8 cellular contexts compared by ENCODE assay signal in the genomic region with DNA sequence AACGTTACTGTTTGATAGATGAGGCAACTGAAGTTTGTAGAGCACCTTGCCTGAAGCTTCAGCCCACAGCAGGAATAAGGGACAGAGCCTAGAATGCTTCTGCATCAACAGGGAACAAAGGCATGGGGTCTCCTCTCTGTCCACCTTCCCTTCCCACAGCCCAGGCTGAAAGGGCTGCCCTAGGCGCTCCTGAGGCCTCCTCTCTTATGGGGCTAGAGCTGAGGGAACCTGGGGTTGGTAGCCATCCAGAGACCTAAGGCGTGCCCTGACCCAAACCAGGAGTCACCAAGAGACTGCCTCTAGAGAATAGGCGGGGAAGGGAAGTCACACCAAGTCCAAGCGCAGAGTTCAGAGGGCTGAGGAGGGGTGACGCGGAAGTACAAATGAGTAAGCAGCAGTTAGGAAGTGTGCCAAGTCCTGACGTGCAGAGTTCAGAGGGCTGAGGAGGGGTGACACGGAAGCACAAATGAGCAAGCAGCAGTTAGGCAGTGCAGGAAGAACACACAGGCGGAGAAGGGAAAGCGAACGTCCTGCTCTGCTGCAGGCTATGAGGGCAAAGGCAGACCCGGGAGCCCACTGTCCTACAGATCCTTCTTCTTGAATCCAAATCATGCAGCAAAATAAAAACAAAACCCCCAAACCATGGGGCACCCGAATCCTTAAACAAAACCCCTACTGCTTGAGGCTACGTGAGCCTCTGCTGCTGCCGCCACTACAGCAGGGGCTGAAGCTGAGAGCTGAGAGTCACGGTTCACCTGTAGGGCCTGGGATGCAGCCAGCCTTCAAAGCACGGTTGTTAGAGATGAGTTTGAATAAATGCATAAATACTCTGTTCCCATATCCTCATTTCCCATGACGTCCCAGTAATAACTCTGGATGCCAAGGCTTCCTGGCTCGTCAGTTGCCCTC. TPM values are rescaled to one million over a fixed set of nuclear protein-coding genes. Genes with fewer than 3 reads are reported as not detected.
DNase-seq lines count a peak whose midpoint lies in the region; ATAC-seq lines count a peak whose summit lies in the region.

No MANE protein-coding gene starts in this region.

- H3K36me3 Mint-ChIP-seq in CD8-positive, alpha-beta memory T cell = peaks cover 0 to 4% (median 0%) of the 10 kb centered on the region in 3 donors

- no peaks in the 10 kb centered on the region for H3K27me3 ChIP-seq in CD8-positive, alpha-beta memory T cell (ENCODE audit: insufficient read depth, low read length, poor library complexity, severe bottlenecking)
- no peaks in the 10 kb centered on the region for H3K27me3 ChIP-seq in duodenal mucosa (ENCODE audit: control insufficient read depth in 1 of 2, insufficient read depth in 2 of 2, low read length in 2 of 2)

- H3K27ac Mint-ChIP-seq in CD8-positive, alpha-beta memory T cell = peak overlapping the region; percentile 86 to 99 (median 92)

- peak; percentile 48 for ATAC-seq in GM21576 (IDR thresholded peaks at IDR 0.05; ENCODE audit: unreplicated experiment)
- no peak for ATAC-seq in HG02981 (IDR thresholded peaks at IDR 0.05; ENCODE audit: unreplicated experiment)

- peaks cover 38% of the 10 kb centered on the region for H3K4me1 ChIP-seq in CD8-positive, alpha-beta memory T cell (ENCODE audit: insufficient read depth, low read length)
- H3K4me1 ChIP-seq in duodenal mucosa (ENCODE audit: control insufficient read depth in 1 of 2, insufficient read depth in 2 of 2, low read length in 2 of 2) = peaks cover 27 to 38% of the 10 kb centered on the region in 2 donors

- peak; percentile 75 to 96 (median 86) for DNase-seq in CD8-positive, alpha-beta memory T cell
- peak; percentile 98 for DNase-seq in MV-4-11 (lab: John Stamatoyannopoulos, UW)
- DNase-seq in activated CD4-positive, alpha-beta T cell treated with anti-CD3 and anti-CD28 coated beads, Interleukin-2, amount 50 U/mL, for 24 hours (ENCODE audit: low read depth in 1 of 2, low spot score in 1 of 2) = peak; percentile 68 to 93
- DNase-seq in midbrain (lab: John Stamatoyannopoulos, UW) = peak; percentile 49
- peak; percentile 66 to 84 for DNase-seq in stimulated activated CD8-positive, alpha-beta memory T cell treated with anti-CD3 and anti-CD28 coated beads, Interleukin-15, amount 100 ng/mL, for 4 hours (ENCODE audit: low read depth in 2 of 2)

- H3K4me3 ChIP-seq in CD8-positive, alpha-beta memory T cell (ENCODE audit: low read length) = peak overlapping the region; percentile 50
- peak overlapping the region; percentile 36 to 46 for H3K4me3 ChIP-seq in duodenal mucosa (ENCODE audit: low read depth in 1 of 2, low read length in 2 of 2)

- CTCF ChIA-PET in CD8-positive, alpha-beta memory T cell (lab: Charles Lee) = no interaction called here

- H3K27ac ChIP-seq in CD8-positive, alpha-beta memory T cell (ENCODE audit: low read depth, low read length) = peak overlapping the region; percentile 89
- H3K27ac ChIP-seq in duodenal mucosa (ENCODE audit: low read depth, low read length) = peak overlapping the region; percentile 92

- H3K9ac ChIP-seq in duodenal mucosa (ENCODE audit: low read depth in 1 of 2, low read length in 2 of 2) = peak overlapping the region; percentile 71 to 78

- POLR2A ChIA-PET in CD8-positive, alpha-beta memory T cell (lab: Charles Lee) = interaction anchor here (0.6 to 1.0 kb wide), 3 partner anchors 17 to 118 kb away, joined by 3 to 5 read pairs (median 5); no protein-coding TSS in a partner anchor

- H3K27me3 Mint-ChIP-seq in CD8-positive, alpha-beta memory T cell = no peaks in the 10 kb centered on the region

- peaks cover 27 to 44% (median 33%) of the 10 kb centered on the region in 3 donors for H3K4me1 Mint-ChIP-seq in CD8-positive, alpha-beta memory T cell

- H3K36me3 ChIP-seq in CD8-positive, alpha-beta memory T cell (ENCODE audit: insufficient read depth, low read length) = peaks cover 2% of the 10 kb centered on the region
- peaks cover 0 to 1% of the 10 kb centered on the region in 2 donors for H3K36me3 ChIP-seq in duodenal mucosa (ENCODE audit: control insufficient read depth in 1 of 2, insufficient read depth in 2 of 2, low read length in 2 of 2)

- peak overlapping the region; percentile 74 to 91 (median 83) for H3K4me3 Mint-ChIP-seq in CD8-positive, alpha-beta memory T cell

- H3K9me3 ChIP-seq in CD8-positive, alpha-beta memory T cell (ENCODE audit: low read length) = no peaks in the 10 kb centered on the region
- H3K9me3 ChIP-seq in duodenal mucosa (ENCODE audit: control insufficient read depth in 1 of 2, low read length in 2 of 2) = no peaks in the 10 kb centered on the region

- H3K9me3 Mint-ChIP-seq in CD8-positive, alpha-beta memory T cell = no peaks in the 10 kb centered on the region

RNA-seq across cellular contexts. Expression of a gene that starts 2.7 kb away (rescaled TPM):
- 10 to 100 TPM; 77.4 to 79.5 TPM for total RNA-seq in CD8-positive, alpha-beta memory T cell
- 48.2 TPM for polyA plus RNA-seq in CD8-positive, alpha-beta memory T cell

RNA-seq across cellular contexts. Expression of a gene that starts 15.1 kb away (rescaled TPM):
- total RNA-seq in CD8-positive, alpha-beta memory T cell = 100 to 1,000 TPM; 130 to 150 TPM
- 39.8 TPM for polyA plus RNA-seq in CD8-positive, alpha-beta memory T cell

RNA-seq across cellular contexts. Expression of a gene that starts 55.0 kb away (rescaled TPM):
- 1,000 to 10,000 TPM; 2,710 to 2,878 TPM for total RNA-seq in CD8-positive, alpha-beta memory T cell
- 5,211 TPM for polyA plus RNA-seq in CD8-positive, alpha-beta memory T cell
